Comparison of ENCODE assay signal across 7 cellular contexts in genomic region chr12:56448860-56449621, GRCh38.
DNase-seq lines count a peak whose midpoint lies in the region; ATAC-seq and TF ChIP-seq lines count a peak whose summit lies in the region.

A gene with protein sequence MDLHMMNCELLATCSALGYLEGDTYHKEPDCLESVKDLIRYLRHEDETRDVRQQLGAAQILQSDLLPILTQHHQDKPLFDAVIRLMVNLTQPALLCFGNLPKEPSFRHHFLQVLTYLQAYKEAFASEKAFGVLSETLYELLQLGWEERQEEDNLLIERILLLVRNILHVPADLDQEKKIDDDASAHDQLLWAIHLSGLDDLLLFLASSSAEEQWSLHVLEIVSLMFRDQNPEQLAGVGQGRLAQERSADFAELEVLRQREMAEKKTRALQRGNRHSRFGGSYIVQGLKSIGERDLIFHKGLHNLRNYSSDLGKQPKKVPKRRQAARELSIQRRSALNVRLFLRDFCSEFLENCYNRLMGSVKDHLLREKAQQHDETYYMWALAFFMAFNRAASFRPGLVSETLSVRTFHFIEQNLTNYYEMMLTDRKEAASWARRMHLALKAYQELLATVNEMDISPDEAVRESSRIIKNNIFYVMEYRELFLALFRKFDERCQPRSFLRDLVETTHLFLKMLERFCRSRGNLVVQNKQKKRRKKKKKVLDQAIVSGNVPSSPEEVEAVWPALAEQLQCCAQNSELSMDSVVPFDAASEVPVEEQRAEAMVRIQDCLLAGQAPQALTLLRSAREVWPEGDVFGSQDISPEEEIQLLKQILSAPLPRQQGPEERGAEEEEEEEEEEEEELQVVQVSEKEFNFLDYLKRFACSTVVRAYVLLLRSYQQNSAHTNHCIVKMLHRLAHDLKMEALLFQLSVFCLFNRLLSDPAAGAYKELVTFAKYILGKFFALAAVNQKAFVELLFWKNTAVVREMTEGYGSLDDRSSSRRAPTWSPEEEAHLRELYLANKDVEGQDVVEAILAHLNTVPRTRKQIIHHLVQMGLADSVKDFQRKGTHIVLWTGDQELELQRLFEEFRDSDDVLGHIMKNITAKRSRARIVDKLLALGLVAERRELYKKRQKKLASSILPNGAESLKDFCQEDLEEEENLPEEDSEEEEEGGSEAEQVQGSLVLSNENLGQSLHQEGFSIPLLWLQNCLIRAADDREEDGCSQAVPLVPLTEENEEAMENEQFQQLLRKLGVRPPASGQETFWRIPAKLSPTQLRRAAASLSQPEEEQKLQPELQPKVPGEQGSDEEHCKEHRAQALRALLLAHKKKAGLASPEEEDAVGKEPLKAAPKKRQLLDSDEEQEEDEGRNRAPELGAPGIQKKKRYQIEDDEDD (minus strand): TSS chr12:56449426. CDS start chr12:56434170, 15,256 bp downstream.

- in situ Hi-C loops in astrocyte of the spinal cord (cut with HindIII; ENCODE audit: low sequenced_read_pairs): no loop called here

- DNase-seq in NCI-H2029 (lab: John Stamatoyannopoulos, UW) (peak; percentile 89), T1000 (lab: John Stamatoyannopoulos, UW) (peak; percentile 91), astrocyte of the spinal cord (ENCODE audit: low read depth, low spot score) (peak; percentile 92), hippocampal formation (lab: John Stamatoyannopoulos, UW) (peak; percentile 90 to 93), retina (peak; percentile 99)

- TF ChIP-seq POLR2A in GM18505 (IDR thresholded peaks at IDR 0.05; ENCODE audit: borderline replicate concordance, extremely low read depth, insufficient read depth, insufficient read length): peak; percentile 85

- H3K4me3 ChIP-seq in astrocyte of the spinal cord (ENCODE audit: low read depth, low read length): peak within 1 kb of the TSS; percentile 73

- no peak for TF ChIP-seq CTCF in astrocyte of the spinal cord (IDR thresholded peaks at IDR 0.05; ENCODE audit: low read depth, low read length)

- peak; percentile 97 for ATAC-seq in GM18505 (IDR thresholded peaks at IDR 0.05; ENCODE audit: unreplicated experiment)
- peak; percentile 86 for ATAC-seq in HG02970 (IDR thresholded peaks at IDR 0.05; ENCODE audit: low FRiP score, unreplicated experiment)

Comparison
In these comparisons a context has a peak if more than half of its experiments do, and no peak if none do; other contexts are left out.
1. Peak in every context shown above with its lines: DNase-seq, ATAC-seq and H3K4me3 ChIP-seq.